ENCODE assay signal across 31 cellular contexts in the genomic region with DNA sequence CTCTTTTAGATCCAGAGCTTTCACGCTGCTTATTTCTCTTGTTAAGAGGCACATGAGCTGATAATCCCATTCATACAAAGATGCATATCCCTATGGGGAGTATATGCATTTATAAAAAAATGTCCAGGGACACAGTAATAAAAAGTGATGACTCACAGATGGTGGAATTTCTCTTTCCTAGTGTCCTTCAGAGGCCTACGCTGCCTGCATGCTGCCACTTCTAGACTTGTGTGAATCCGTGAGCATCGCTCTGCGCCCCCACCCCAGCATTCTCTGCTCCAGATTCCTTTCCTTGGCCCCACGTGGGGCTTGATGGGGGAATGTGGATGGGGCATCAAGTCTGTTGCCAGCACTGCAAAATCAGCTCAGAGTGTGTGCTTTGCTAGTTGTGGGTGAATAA. TPM values are rescaled to one million over a fixed set of nuclear protein-coding genes. Genes with fewer than 3 reads are reported as not detected.
A peak's percentile ranks its signal among the peaks of the same experiment; 100 is the strongest.
DNase-seq lines count a peak whose midpoint lies in the region; ATAC-seq and TF ChIP-seq lines count a peak whose summit lies in the region.
"Had no signal": no experiment of that assay in that cellular context is flagged by ENCODE, and none has a peak within 500 bp of the region (broad histone marks: within the 10 kb centered on the region; RNA-seq: fewer than 3 reads in every experiment).

No MANE protein-coding gene starts in this region.

- H3K4me2 ChIP-seq in mesenchymal stem cell (ENCODE audit: low read length, poor library complexity, severe bottlenecking), result no peak overlapping the region

- no peak overlapping the region for H2BK5ac ChIP-seq in mesenchymal stem cell (ENCODE audit: low read depth, low read length, poor library complexity, severe bottlenecking)

- H3K36me3 ChIP-seq in mesenchymal stem cell (ENCODE audit: control insufficient read depth in 1 of 2, insufficient read depth in 2 of 2, low read depth in 1 of 2, low read length in 2 of 2), result no peaks in the 10 kb centered on the region
- H3K36me3 ChIP-seq: left ventricle myocardium inferior, ovary, right atrium auricular region, thoracic aorta, vagina had no signal

- H3K9me3 ChIP-seq in mesenchymal stem cell (ENCODE audit: control insufficient read depth, low read length), result no peaks in the 10 kb centered on the region
- H3K9me3 ChIP-seq: body of pancreas, left ventricle myocardium inferior, ovary, right atrium auricular region, thoracic aorta, vagina had no signal

- WGBS in mesenchymal stem cell, result 41% methylated on average over 6 of the region's 6 CpGs

- H3K4me3 ChIP-seq in mesenchymal stem cell (ENCODE audit: insufficient read depth in 1 of 2, low read depth in 1 of 2, low read length in 2 of 2), result no peak overlapping the region
- no peak overlapping the region for H3K4me3 ChIP-seq in dorsolateral prefrontal cortex
- H3K4me3 ChIP-seq: body of pancreas, left ventricle myocardium inferior, ovary, right atrium auricular region, thoracic aorta, vagina had no signal

- H3K9ac ChIP-seq in mesenchymal stem cell (ENCODE audit: low read length), result no peak overlapping the region

- no peak overlapping the region for H3K23ac ChIP-seq in mesenchymal stem cell (ENCODE audit: low read length in 2 of 2)

- H3K27ac ChIP-seq in mesenchymal stem cell (ENCODE audit: low read length, poor library complexity, severe bottlenecking) (no peak overlapping the region), dorsolateral prefrontal cortex (no peak overlapping the region)
- H3K27ac ChIP-seq: body of pancreas, C4-2B, left ventricle myocardium inferior, ovary, right atrium auricular region, thoracic aorta, vagina had no signal

- no peak overlapping the region for H2BK120ac ChIP-seq in mesenchymal stem cell (ENCODE audit: low read depth, low read length)

- H3K4me1 Mint-ChIP-seq in activated T-cell treated with anti-CD3 and anti-CD28 coated beads, Interleukin-2, amount 50 U/mL, for 72 hours (ENCODE audit: low read depth), result no peaks in the 10 kb centered on the region
- H3K4me1 Mint-ChIP-seq: activated B cell treated with CpG ODN at 0.5 μM for 24 hours, immature natural killer cell had no signal

- H3K4me3 Mint-ChIP-seq in activated T-cell treated with anti-CD3 and anti-CD28 coated beads, Interleukin-2, amount 50 U/mL, for 72 hours, result no peak overlapping the region
- H3K4me3 Mint-ChIP-seq: activated B cell treated with CpG ODN at 0.5 μM for 24 hours; activated naive CD8-positive, alpha-beta T cell treated with anti-CD3 and anti-CD28 coated beads, Interleukin-2, amount 10 ng/mL, durations not matched to agents 7 days and 5 days; immature natural killer cell; natural killer cell treated with Interleukin-12 subunit alpha and Interleukin-12 subunit beta and Interleukin-15 and Interleukin-18, amount 100 ng/mL, for 72 hours had no signal

- no peak for TF ChIP-seq CTCF in dorsolateral prefrontal cortex (IDR thresholded peaks at IDR 0.05 in 54 of 56, conservative IDR thresholded peaks at IDR 0.05 in 2 of 56; ENCODE audit: low read depth in 1 of 56, partially characterized antibody in 56 of 56)

- no peak for ATAC-seq in activated T-cell treated with anti-CD3 and anti-CD28 coated beads, Interleukin-2, amount 50 U/mL, for 72 hours (replicated peaks in 1 of 2)
- ATAC-seq: body of pancreas; natural killer cell treated with Interleukin-12 subunit alpha and Interleukin-12 subunit beta and Interleukin-15 and Interleukin-18, amount 100 ng/mL, for 72 hours; stimulated activated naive CD8-positive, alpha-beta T cell treated with anti-CD3 and anti-CD28 coated beads, Interleukin-15, Interleukin-2, amounts not matched to agents 100 U/mL and 50 U/mL, for 24 hours had no signal

- no peak overlapping the region for H3K18ac ChIP-seq in mesenchymal stem cell (ENCODE audit: low read depth in 1 of 2, low read length in 2 of 2)

- no peak overlapping the region for H2BK12ac ChIP-seq in mesenchymal stem cell (ENCODE audit: low read length in 2 of 2)

- peaks cover 2% of the 10 kb centered on the region for H3K4me1 ChIP-seq in mesenchymal stem cell (ENCODE audit: control insufficient read depth, insufficient read depth, low read depth, low read length)
- H3K4me1 ChIP-seq: body of pancreas, left ventricle myocardium inferior, right atrium auricular region, vagina had no signal

- H3K27me3 Mint-ChIP-seq in activated T-cell treated with anti-CD3 and anti-CD28 coated beads, Interleukin-2, amount 50 U/mL, for 72 hours (ENCODE audit: low read depth), result no peaks in the 10 kb centered on the region
- H3K27me3 Mint-ChIP-seq: activated B cell treated with CpG ODN at 0.5 μM for 24 hours; activated naive CD8-positive, alpha-beta T cell treated with anti-CD3 and anti-CD28 coated beads, Interleukin-2, amount 10 ng/mL, durations not matched to agents 7 days and 5 days had no signal

- no peak overlapping the region for H2AFZ ChIP-seq in mesenchymal stem cell (ENCODE audit: low read depth, low read length)

- no peak overlapping the region for H3K14ac ChIP-seq in mesenchymal stem cell (ENCODE audit: low read length in 2 of 2)

- no peak overlapping the region for H4K8ac ChIP-seq in mesenchymal stem cell (ENCODE audit: low read length)

- no peak overlapping the region for H4K91ac ChIP-seq in mesenchymal stem cell (ENCODE audit: low read length)

- H3K27ac Mint-ChIP-seq in activated T-cell treated with anti-CD3 and anti-CD28 coated beads, Interleukin-2, amount 50 U/mL, for 72 hours, result no peak overlapping the region
- H3K27ac Mint-ChIP-seq: activated B cell treated with CpG ODN at 0.5 μM for 24 hours; activated naive CD8-positive, alpha-beta T cell treated with anti-CD3 and anti-CD28 coated beads, Interleukin-2, amount 10 ng/mL, durations not matched to agents 7 days and 5 days; immature natural killer cell; natural killer cell treated with Interleukin-12 subunit alpha and Interleukin-12 subunit beta and Interleukin-15 and Interleukin-18, amount 100 ng/mL, for 72 hours had no signal

- H3K79me1 ChIP-seq in mesenchymal stem cell (replicated peaks; ENCODE audit: low read length, poor library complexity, severe bottlenecking), result no peaks in the 10 kb centered on the region

- peak; percentile 8 for DNase-seq in COLO829 (ENCODE audit: low spot score)
- peak; percentile 43 for DNase-seq in HT-29 (ENCODE audit: low spot score)
- peak; percentile 5 for DNase-seq in T1000 (lab: John Stamatoyannopoulos, UW)
- DNase-seq in mesenchymal stem cell, result peak; percentile 62
- DNase-seq in dorsolateral prefrontal cortex, result no peak
- no peak for DNase-seq in Ammon's horn (ENCODE audit: low spot score)
- no peak for DNase-seq in activated T-cell treated with anti-CD3 and anti-CD28 coated beads, Interleukin-2, amount 50 U/mL, for 72 hours
- DNase-seq in activated CD4-positive, alpha-beta T cell treated with anti-CD3 and anti-CD28 coated beads, Interleukin-2, amount 50 U/mL, for 48 hours, result no peak
- DNase-seq: activated B cell treated with CpG ODN at 0.5 μM for 24 hours; activated CD4-positive, alpha-beta T cell treated with anti-CD3 and anti-CD28 coated beads, Interleukin-2, amount 50 U/mL, for 4 hours; activated CD8-positive, alpha-beta memory T cell treated with anti-CD3 and anti-CD28 coated beads, Interleukin-2, amount 50 U/mL, for 48 hours; activated effector memory CD4-positive, alpha-beta T cell treated with Interleukin-2 at 50 U/mL for 16 hours; activated naive CD8-positive, alpha-beta T cell treated with anti-CD3 and anti-CD28 coated beads, Interleukin-2, amount 10 ng/mL, durations not matched to agents 7 days and 5 days; body of pancreas; hippocampal formation; immature natural killer cell; left ventricle myocardium inferior; midbrain; NCI-H1092; NCI-H187 treated with DMSO at 0.1 percent for 48 hours; NCI-H69; ovary; stimulated activated CD4-positive, alpha-beta T cell treated with anti-CD3 and anti-CD28 coated beads, Interleukin-12 subunit alpha, Interleukin-12 subunit beta, amount 100 ng/mL, for 4 hours; stimulated activated CD4-positive, alpha-beta T cell treated with anti-CD3 and anti-CD28 coated beads, Interleukin-4, amount 100 ng/mL, for 4 hours; stimulated activated naive CD8-positive, alpha-beta T cell treated with anti-CD3 and anti-CD28 coated beads, Interleukin-15, Interleukin-2, amounts not matched to agents 100 U/mL and 50 U/mL, for 24 hours; T-helper 9 cell had no signal

- no peak overlapping the region for H2AK5ac ChIP-seq in mesenchymal stem cell (ENCODE audit: low read length, severe bottlenecking)

- intact Hi-C loops in dorsolateral prefrontal cortex (cut with DNase I), result no loop called here

- H3K27me3 ChIP-seq in mesenchymal stem cell (ENCODE audit: control insufficient read depth in 1 of 2, insufficient read depth in 1 of 2, low read length in 2 of 2) (no peaks in the 10 kb centered on the region), dorsolateral prefrontal cortex (no peaks in the 10 kb centered on the region)
- H3K27me3 ChIP-seq: body of pancreas, ovary, right atrium auricular region, vagina had no signal

- no peak overlapping the region for H2BK15ac ChIP-seq in mesenchymal stem cell (ENCODE audit: low read depth, poor library complexity, severe bottlenecking)

- H3K9me3 Mint-ChIP-seq in activated T-cell treated with anti-CD3 and anti-CD28 coated beads, Interleukin-2, amount 50 U/mL, for 72 hours, result peaks cover 0 to 5% of the 10 kb centered on the region in 2 donors
- H3K9me3 Mint-ChIP-seq: activated naive CD8-positive, alpha-beta T cell treated with anti-CD3 and anti-CD28 coated beads, Interleukin-2, amount 10 ng/mL, durations not matched to agents 7 days and 5 days; natural killer cell treated with Interleukin-12 subunit alpha and Interleukin-12 subunit beta and Interleukin-15 and Interleukin-18, amount 100 ng/mL, for 72 hours had no signal

- H3K36me3 Mint-ChIP-seq in activated T-cell treated with anti-CD3 and anti-CD28 coated beads, Interleukin-2, amount 50 U/mL, for 72 hours (ENCODE audit: insufficient read depth in 2 of 2), result peaks cover 0 to 2% of the 10 kb centered on the region in 2 donors
- H3K36me3 Mint-ChIP-seq: natural killer cell treated with Interleukin-12 subunit alpha and Interleukin-12 subunit beta and Interleukin-15 and Interleukin-18, amount 100 ng/mL, for 72 hours had no signal

- H3K4ac ChIP-seq in mesenchymal stem cell (ENCODE audit: low read depth in 1 of 2, low read length in 2 of 2), result no peak overlapping the region

RNA-seq across cellular contexts. Expression of a gene that starts 22.6 kb away (rescaled TPM):
- 8.8 and 10.3 TPM in 2 replicates for total RNA-seq in HT-29 (2014; rRNA removed; shearing (Covaris generic))
- polyA plus RNA-seq in mesenchymal stem cell (2013, experiment 1 of 2), result 24.9 TPM
- 25.2 TPM for polyA plus RNA-seq in mesenchymal stem cell (2013, experiment 2 of 2)
- total RNA-seq in dorsolateral prefrontal cortex, result 100 to 1,000 TPM in 52 of 120 experiments, 10 to 100 TPM in 68; 42.2 to 182 (median 97.5) TPM
- total RNA-seq in activated T-cell treated with anti-CD3 and anti-CD28 coated beads, Interleukin-2, amount 50 U/mL, for 72 hours, result 10 to 100 TPM; 19.9 to 20.5 TPM

Comparison
In these comparisons a context has a peak if more than half of its experiments do, and no peak if none do; other contexts are left out.
1. DNase-seq: peak in COLO829 (single experiment), HT-29 (single experiment), T1000 (single experiment) and mesenchymal stem cell (single experiment); none in dorsolateral prefrontal cortex (0 of 10), Ammon's horn (single experiment), activated T-cell treated with anti-CD3 and anti-CD28 coated beads, Interleukin-2, amount 50 U/mL, for 72 hours (0 of 2) and activated CD4-positive, alpha-beta T cell treated with anti-CD3 and anti-CD28 coated beads, Interleukin-2, amount 50 U/mL, for 48 hours (0 of 2).